Comparison of ENCODE assay signal across 2 cellular contexts in the genomic region with DNA sequence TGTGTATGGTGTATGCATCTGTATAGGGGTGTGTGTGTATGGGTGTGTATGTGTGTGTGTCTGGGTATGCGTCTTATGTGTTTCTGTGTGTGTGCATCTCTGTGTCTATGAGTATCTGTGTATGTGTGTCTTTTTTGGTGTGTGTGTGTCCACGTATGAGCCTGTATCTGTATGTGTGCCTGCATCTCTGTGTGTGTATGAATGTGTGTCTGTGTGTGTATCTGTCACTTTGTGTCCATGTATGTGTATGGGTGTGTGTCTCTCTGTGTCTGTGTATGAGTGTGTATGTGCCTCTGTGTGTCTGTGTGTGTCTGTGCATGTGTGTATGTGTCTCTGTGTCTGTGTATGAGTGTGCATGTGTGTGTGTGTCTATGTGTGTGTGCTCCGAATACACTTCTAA.
TF ChIP-seq lines count a peak whose summit lies in the region.

No MANE protein-coding gene starts in this region.

TF ChIP-seq in HepG2, 621 proteins besides CTCF, POLR2A, EP300 and RAD21:
- TF ChIP-seq FOXA1 (IDR thresholded peaks at IDR 0.05) = 0 out of 2 replicates have a peak, but pooled peaks have one; percentile 10
- TF ChIP-seq FOXA1 (CRISPR knock-in tag; IDR thresholded peaks at IDR 0.05) = no peak
- TF ChIP-seq, protein P1, sequence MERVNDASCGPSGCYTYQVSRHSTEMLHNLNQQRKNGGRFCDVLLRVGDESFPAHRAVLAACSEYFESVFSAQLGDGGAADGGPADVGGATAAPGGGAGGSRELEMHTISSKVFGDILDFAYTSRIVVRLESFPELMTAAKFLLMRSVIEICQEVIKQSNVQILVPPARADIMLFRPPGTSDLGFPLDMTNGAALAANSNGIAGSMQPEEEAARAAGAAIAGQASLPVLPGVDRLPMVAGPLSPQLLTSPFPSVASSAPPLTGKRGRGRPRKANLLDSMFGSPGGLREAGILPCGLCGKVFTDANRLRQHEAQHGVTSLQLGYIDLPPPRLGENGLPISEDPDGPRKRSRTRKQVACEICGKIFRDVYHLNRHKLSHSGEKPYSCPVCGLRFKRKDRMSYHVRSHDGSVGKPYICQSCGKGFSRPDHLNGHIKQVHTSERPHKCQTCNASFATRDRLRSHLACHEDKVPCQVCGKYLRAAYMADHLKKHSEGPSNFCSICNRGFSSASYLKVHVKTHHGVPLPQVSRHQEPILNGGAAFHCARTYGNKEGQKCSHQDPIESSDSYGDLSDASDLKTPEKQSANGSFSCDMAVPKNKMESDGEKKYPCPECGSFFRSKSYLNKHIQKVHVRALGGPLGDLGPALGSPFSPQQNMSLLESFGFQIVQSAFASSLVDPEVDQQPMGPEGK (CRISPR knock-in tag; IDR thresholded peaks at IDR 0.05) = no peak
- TF ChIP-seq, protein P2, sequence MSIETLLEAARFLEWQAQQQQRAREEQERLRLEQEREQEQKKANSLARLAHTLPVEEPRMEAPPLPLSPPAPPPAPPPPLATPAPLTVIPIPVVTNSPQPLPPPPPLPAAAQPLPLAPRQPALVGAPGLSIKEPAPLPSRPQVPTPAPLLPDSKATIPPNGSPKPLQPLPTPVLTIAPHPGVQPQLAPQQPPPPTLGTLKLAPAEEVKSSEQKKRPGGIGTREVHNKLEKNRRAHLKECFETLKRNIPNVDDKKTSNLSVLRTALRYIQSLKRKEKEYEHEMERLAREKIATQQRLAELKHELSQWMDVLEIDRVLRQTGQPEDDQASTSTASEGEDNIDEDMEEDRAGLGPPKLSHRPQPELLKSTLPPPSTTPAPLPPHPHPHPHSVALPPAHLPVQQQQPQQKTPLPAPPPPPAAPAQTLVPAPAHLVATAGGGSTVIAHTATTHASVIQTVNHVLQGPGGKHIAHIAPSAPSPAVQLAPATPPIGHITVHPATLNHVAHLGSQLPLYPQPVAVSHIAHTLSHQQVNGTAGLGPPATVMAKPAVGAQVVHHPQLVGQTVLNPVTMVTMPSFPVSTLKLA (IDR thresholded peaks at IDR 0.05) = 0 out of 2 replicates have a peak, but pooled peaks have one; percentile 3

TF ChIP-seq in IMR-90, 13 proteins besides CTCF, POLR2A, EP300 and RAD21:
- no peak for TF ChIP-seq CEBPB (IDR thresholded peaks at IDR 0.05; ENCODE audit: low read depth, low read length)
- TF ChIP-seq NFE2L2 (IDR thresholded peaks at IDR 0.05; ENCODE audit: low read depth, low read length) = no peak
